ENCODE assay signal across 1 cellular context in genomic region chr6:45377555-45378323, GRCh38.
TF ChIP-seq lines count a peak whose summit lies in the region.

Gene SUPT3H, minus strand, starts transcription at chr6:45377934.

TF ChIP-seq in K562, 482 proteins besides CTCF, POLR2A, EP300 and RAD21 (continued from another document and continues in another):
- TF ChIP-seq ZBTB40 (IDR thresholded peaks at IDR 0.05) = peak; percentile 70
- TF ChIP-seq ZBTB40 (CRISPR knock-in tag; IDR thresholded peaks at IDR 0.05) = no peak; the same call in 1 of the 2 replicates
- no peak for TF ChIP-seq POLR2AphosphoS2 (IDR thresholded peaks at IDR 0.05; ENCODE audit: low read length)
- peak; percentile 73 for TF ChIP-seq NBN (IDR thresholded peaks at IDR 0.05; ENCODE audit: low read depth)
- peak; percentile 85 for TF ChIP-seq RBM39 (optimal IDR thresholded peaks at IDR 0.05; ENCODE audit: low read depth, low read length)
- 0 out of 2 replicates have a peak, but pooled peaks have one; percentile 14 for TF ChIP-seq ZBTB12 (CRISPR knock-in tag; IDR thresholded peaks at IDR 0.05)
- TF ChIP-seq THRB (CRISPR knock-in tag; conservative IDR thresholded peaks at IDR 0.05) = peak; percentile 85
- TF ChIP-seq VEZF1 (CRISPR knock-in tag; IDR thresholded peaks at IDR 0.05) = peak; percentile 97
- TF ChIP-seq CREM (IDR thresholded peaks at IDR 0.05; ENCODE audit: low read depth) = peak; percentile 83
- TF ChIP-seq POLR2B (IDR thresholded peaks at IDR 0.05; ENCODE audit: low read depth, partially characterized antibody) = peak; percentile 89
- TF ChIP-seq ZBED1 (IDR thresholded peaks at IDR 0.05) = peak; percentile 37; the same call in 1 of the 2 replicates
- TF ChIP-seq NONO (IDR thresholded peaks at IDR 0.05; ENCODE audit: low read depth in 2 of 2, low read length in 1 of 2) = peak; percentile 44 to 78; a peak in 2 of 4 replicates
- peak; percentile 83 to 96; a peak in 3 of 4 replicates for TF ChIP-seq UBTF (IDR thresholded peaks at IDR 0.05; ENCODE audit: borderline replicate concordance in 1 of 2, low read depth in 2 of 2, low read length in 2 of 2)
- TF ChIP-seq KLF13 (tag; IDR thresholded peaks at IDR 0.05; ENCODE audit: borderline replicate concordance, low read depth) = peak; percentile 71; the same call in 1 of the 2 replicates
- no peak for TF ChIP-seq NR2C2 (CRISPR knock-in tag; IDR thresholded peaks at IDR 0.05)
- TF ChIP-seq NR2C2 (tag; IDR thresholded peaks at IDR 0.05) = peak; percentile 39; the same call in 1 of the 2 replicates
- peak; percentile 99 for TF ChIP-seq ELF1 (tag; IDR thresholded peaks at IDR 0.05)
- no peak for TF ChIP-seq ZNF41 (CRISPR knock-in tag; conservative IDR thresholded peaks at IDR 0.05)
- no peak for TF ChIP-seq SRSF1 (IDR thresholded peaks at IDR 0.05; ENCODE audit: low read depth, low read length)
- peak; percentile 87 for TF ChIP-seq SP1 (CRISPR knock-in tag; IDR thresholded peaks at IDR 0.05)
- TF ChIP-seq TFAM (CRISPR knock-in tag; conservative IDR thresholded peaks at IDR 0.05) = no peak
- 0 out of 2 replicates have a peak, but pooled peaks have one; percentile 12 for TF ChIP-seq NCOA6 (IDR thresholded peaks at IDR 0.05)
- peak; percentile 66 to 91 for TF ChIP-seq MNT (conservative IDR thresholded peaks at IDR 0.05)
- TF ChIP-seq ZNF24 (IDR thresholded peaks at IDR 0.05) = peak; percentile 75
- peak; percentile 61 for TF ChIP-seq RBM22 (IDR thresholded peaks at IDR 0.05; ENCODE audit: low read depth, low read length, poor library complexity, severe bottlenecking)
- TF ChIP-seq CLOCK (CRISPR knock-in tag; IDR thresholded peaks at IDR 0.05; ENCODE audit: borderline replicate concordance) = no peak
- peak; percentile 13; the same call in 1 of the 2 replicates for TF ChIP-seq HDAC2 (IDR thresholded peaks at IDR 0.05)
- 0 out of 2 replicates have a peak, but pooled peaks have one; percentile 87 for TF ChIP-seq CHCHD3 (CRISPR knock-in tag; IDR thresholded peaks at IDR 0.05)
- peak; percentile 91 for TF ChIP-seq EP400 (IDR thresholded peaks at IDR 0.05)
